In genomic region chr6:92371809-92372208, GRCh38 we compare ENCODE assay signal across 24 cellular contexts.
"Had no signal": no experiment of that assay in that cellular context is flagged by ENCODE, and none has a peak within 500 bp of the region (broad histone marks: within the 10 kb centered on the region; RNA-seq: fewer than 3 reads in every experiment).

No MANE protein-coding gene starts in this region.

- FAIRE-seq: colon, endothelial cell of umbilical vein, frontal cortex, islet of Langerhans, keratinocyte had no signal

- H3K4me1 Mint-ChIP-seq: mesothelial cell of epicardium, naive B cell had no signal

- H3K4me3 ChIP-seq: coronary artery, dorsolateral prefrontal cortex, esophagus muscularis mucosa, gastroesophageal sphincter, heart left ventricle, hepatocyte, left lung, lower lobe of right lung, mucosa of descending colon had no signal

- H3K27ac ChIP-seq: coronary artery, dorsolateral prefrontal cortex, esophagus muscularis mucosa, foreskin keratinocyte, gastroesophageal sphincter, heart left ventricle, hepatocyte, left lung, lower lobe of right lung had no signal

- H3K4me1 ChIP-seq: foreskin keratinocyte, gastroesophageal sphincter, heart left ventricle, left lung, lower lobe of right lung had no signal

- ATAC-seq: foreskin keratinocyte, heart left ventricle, left cardiac atrium, left lung, left ventricle myocardium superior, lower lobe of right lung, mucosa of descending colon had no signal

- DNase-seq: dermis blood vessel endothelial cell; dorsolateral prefrontal cortex; effector CD4-positive, alpha-beta T cell; effector memory CD4-positive, alpha-beta T cell; foreskin keratinocyte; heart left ventricle; hypothalamus; left cardiac atrium; left lung; left ventricle myocardium superior; lower lobe of right lung; mesenchymal stem cell; mucosa of descending colon; naive B cell had no signal

- H3K27me3 Mint-ChIP-seq: naive B cell had no signal

- H3K36me3 ChIP-seq: esophagus muscularis mucosa, gastroesophageal sphincter, heart left ventricle, left lung, lower lobe of right lung had no signal

- H3K79me2 ChIP-seq: hepatocyte had no signal

- H3K4me3 Mint-ChIP-seq: mesothelial cell of epicardium, naive B cell had no signal

- H2AFZ ChIP-seq: hepatocyte had no signal

- H3K27me3 ChIP-seq: dorsolateral prefrontal cortex, esophagus muscularis mucosa, foreskin keratinocyte, gastroesophageal sphincter, heart left ventricle, hepatocyte, left lung had no signal

- H3K27ac Mint-ChIP-seq: mesothelial cell of epicardium, naive B cell had no signal

- H3K4me2 ChIP-seq: hepatocyte had no signal

- H3K9me3 ChIP-seq: esophagus muscularis mucosa, gastroesophageal sphincter, heart left ventricle, left lung, lower lobe of right lung, mucosa of descending colon had no signal

- H3K36me3 Mint-ChIP-seq: mesothelial cell of epicardium, naive B cell had no signal
